Comparison of ENCODE assay signal across 9 cellular contexts in the genomic region with DNA sequence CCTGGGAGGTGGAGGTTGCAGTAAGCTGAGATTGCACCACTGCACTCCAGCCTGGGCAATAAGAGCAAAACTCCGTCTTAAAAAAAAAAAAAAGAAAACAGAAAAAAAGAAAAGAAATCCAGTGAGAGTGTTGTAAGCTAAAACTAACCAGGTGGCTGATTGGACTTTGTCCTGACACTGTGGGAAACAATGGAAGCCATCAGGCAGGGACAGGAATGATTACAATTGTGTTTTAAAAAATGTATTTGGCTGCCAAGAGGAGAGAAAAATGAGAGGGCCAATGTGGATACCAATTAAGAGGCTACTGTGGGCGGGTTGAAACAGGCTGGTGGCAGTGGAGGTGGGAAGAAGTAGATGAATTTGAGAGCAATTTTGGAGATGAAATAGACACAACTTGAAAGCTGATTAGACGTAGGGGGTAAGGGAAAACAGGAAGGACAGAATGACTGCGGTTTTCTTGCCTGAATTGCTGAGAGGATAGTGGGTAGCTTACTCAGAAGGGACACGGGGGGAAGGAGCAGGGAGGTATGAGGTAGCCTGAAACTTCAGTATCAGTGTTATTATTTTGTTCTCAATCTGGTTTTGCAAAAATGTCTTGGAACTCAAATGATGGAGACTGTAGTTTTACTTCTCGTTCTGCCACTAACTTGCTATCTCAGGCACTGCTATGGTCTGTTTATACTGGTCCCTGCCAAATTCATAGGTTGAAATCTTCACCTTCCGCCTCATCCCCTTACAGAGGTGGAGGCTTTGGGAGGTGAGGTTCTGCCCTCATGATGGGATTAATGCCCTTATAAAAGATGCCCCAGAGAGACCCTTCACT. TPM values are rescaled to one million over a fixed set of nuclear protein-coding genes. Genes with fewer than 3 reads are reported as not detected.
A peak's percentile ranks its signal among the peaks of the same experiment; 100 is the strongest.
DNase-seq lines count a peak whose midpoint lies in the region; ATAC-seq and TF ChIP-seq lines count a peak whose summit lies in the region.
"Had no signal": no experiment of that assay in that cellular context is flagged by ENCODE, and none has a peak within 500 bp of the region (broad histone marks: within the 10 kb centered on the region; RNA-seq: fewer than 3 reads in every experiment).

No MANE protein-coding gene starts in this region.

- no peaks in the 10 kb centered on the region for H3K27me3 Mint-ChIP-seq in stimulated activated naive CD8-positive, alpha-beta T cell treated with anti-CD3 and anti-CD28 coated beads, Interleukin-15, amount 100 ng/mL, for 72 hours

- H3K9me3 ChIP-seq in adipocyte (ENCODE audit: control insufficient read depth, low read length) (no peaks in the 10 kb centered on the region), colonic mucosa (no peaks in the 10 kb centered on the region)

- H3K4me1 ChIP-seq in adipocyte (ENCODE audit: control insufficient read depth, insufficient read depth, low read length) = peaks cover 4% of the 10 kb centered on the region
- H3K4me1 ChIP-seq in colonic mucosa = no peaks in the 10 kb centered on the region

- TF ChIP-seq CTCF in colonic mucosa (IDR thresholded peaks at IDR 0.05) = no peak

- H3K4me1 Mint-ChIP-seq in stimulated activated naive CD8-positive, alpha-beta T cell treated with anti-CD3 and anti-CD28 coated beads, Interleukin-15, amount 100 ng/mL, for 72 hours = peaks cover 76% of the 10 kb centered on the region

- intact Hi-C loops in colonic mucosa (cut with DNase I) = no loop called here

- no peaks in the 10 kb centered on the region for H3K9me3 Mint-ChIP-seq in stimulated activated naive CD8-positive, alpha-beta T cell treated with anti-CD3 and anti-CD28 coated beads, Interleukin-15, amount 100 ng/mL, for 72 hours

- peak; percentile 61 for ATAC-seq in stimulated activated naive CD8-positive, alpha-beta T cell treated with anti-CD3 and anti-CD28 coated beads, Interleukin-15, amount 100 ng/mL, for 72 hours

- no peaks in the 10 kb centered on the region for H3K27me3 ChIP-seq in adipocyte (replicated peaks; ENCODE audit: control insufficient read depth, insufficient read depth, low read length)
- no peaks in the 10 kb centered on the region for H3K27me3 ChIP-seq in colonic mucosa

- peak; percentile 29 for DNase-seq in activated naive CD4-positive, alpha-beta T cell treated with Interleukin-2 at 50 U/mL for 16 hours
- no peak for DNase-seq in activated naive CD4-positive, alpha-beta T cell (lab: John Stamatoyannopoulos, UW)
- DNase-seq in NCI-H2081 (lab: John Stamatoyannopoulos, UW) (peak; percentile 34 to 62), adipocyte (ENCODE audit: low read depth) (peak; percentile 13), HT-29 (ENCODE audit: low spot score) (no peak), colonic mucosa (no peak), 8988T (no peak)
- DNase-seq in stimulated activated naive CD8-positive, alpha-beta T cell treated with anti-CD3 and anti-CD28 coated beads, Interleukin-15, amount 100 ng/mL, for 72 hours = no peak
- DNase-seq: mesendoderm had no signal

- H3K27ac Mint-ChIP-seq in stimulated activated naive CD8-positive, alpha-beta T cell treated with anti-CD3 and anti-CD28 coated beads, Interleukin-15, amount 100 ng/mL, for 72 hours = peak overlapping the region; percentile 89 to 92

- H3K27ac ChIP-seq in colonic mucosa = no peak overlapping the region

- H3K4me3 ChIP-seq in adipocyte (ENCODE audit: low read length) (no peak overlapping the region), colonic mucosa (no peak overlapping the region)

- H3K9ac ChIP-seq in adipocyte (ENCODE audit: low read length) (no peak overlapping the region), colonic mucosa (ENCODE audit: low read depth in 2 of 2, low read length in 2 of 2) (no peak overlapping the region)

- H3K36me3 ChIP-seq in adipocyte (ENCODE audit: control insufficient read depth, insufficient read depth, low read length, severe bottlenecking) (no peaks in the 10 kb centered on the region), colonic mucosa (no peaks in the 10 kb centered on the region)

- peak overlapping the region; percentile 69 to 71 for H3K4me3 Mint-ChIP-seq in stimulated activated naive CD8-positive, alpha-beta T cell treated with anti-CD3 and anti-CD28 coated beads, Interleukin-15, amount 100 ng/mL, for 72 hours

RNA-seq across cellular contexts. Expression of a gene that starts 45.6 kb away (rescaled TPM):
- not detected in 2 replicates for total RNA-seq in HT-29 (2014; rRNA removed; shearing (Covaris generic))
- total RNA-seq in colonic mucosa = not detected

Comparison
In these comparisons a context has a peak if more than half of its experiments do, and no peak if none do; other contexts are left out.
1. DNase-seq: peak in activated naive CD4-positive, alpha-beta T cell treated with Interleukin-2 at 50 U/mL for 16 hours (single experiment), NCI-H2081 (2 of 2) and adipocyte (single experiment); none in activated naive CD4-positive, alpha-beta T cell (0 of 4), stimulated activated naive CD8-positive, alpha-beta T cell treated with anti-CD3 and anti-CD28 coated beads, Interleukin-15, amount 100 ng/mL, for 72 hours (0 of 2), HT-29 (single experiment), colonic mucosa (single experiment) and 8988T (single experiment).